Comparison of ENCODE assay signal across 9 cellular contexts in the genomic region with DNA sequence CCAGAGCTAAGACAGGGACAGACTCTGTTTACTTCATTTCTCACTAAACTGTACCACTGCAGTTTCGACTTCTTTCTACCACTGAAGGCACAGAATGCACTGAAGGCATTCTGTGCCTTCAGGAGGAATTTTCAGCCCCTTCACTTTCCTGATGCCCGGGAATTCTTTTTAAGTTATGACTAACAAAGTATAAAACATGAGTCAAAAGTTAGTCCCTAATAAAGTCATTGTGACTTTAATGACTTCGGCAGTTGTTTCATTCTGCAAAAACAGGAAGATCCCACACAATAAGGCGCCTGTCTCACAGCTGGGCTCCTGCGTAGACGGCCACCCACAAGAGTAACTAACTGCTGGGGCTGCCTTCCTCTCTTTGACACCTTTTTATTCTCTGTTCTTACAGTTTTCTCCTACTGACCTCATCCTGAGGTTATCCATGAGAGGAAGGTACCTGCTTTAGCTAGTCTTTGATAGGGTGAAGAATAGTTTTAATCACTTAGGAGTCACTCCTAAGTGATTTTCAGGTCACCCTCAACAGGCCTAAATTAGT.
A peak's percentile ranks its signal among the peaks of the same experiment; 100 is the strongest.
DNase-seq lines count a peak whose midpoint lies in the region; ATAC-seq and TF ChIP-seq lines count a peak whose summit lies in the region.
"Had no signal": no experiment of that assay in that cellular context is flagged by ENCODE, and none has a peak within 500 bp of the region (broad histone marks: within the 10 kb centered on the region; RNA-seq: fewer than 3 reads in every experiment).

No MANE protein-coding gene starts in this region.

- ATAC-seq in GM21737 (IDR thresholded peaks at IDR 0.05; ENCODE audit: unreplicated experiment): peak; percentile 66
- ATAC-seq in activated T-helper 17 cell treated with anti-CD3 and anti-CD28 coated beads, Interleukin-2, amount 50 U/mL, for 72 hours (replicated peaks): peak; percentile 66
- ATAC-seq: K562 had no signal

- TF ChIP-seq POLR2A in stomach (IDR thresholded peaks at IDR 0.05): no peak

- TF ChIP-seq EP300 in stomach (IDR thresholded peaks at IDR 0.05): no peak

- DNase-seq in GDM1 (lab: John Stamatoyannopoulos, UW): peak; percentile 69
- peak; percentile 41 for DNase-seq in KG1 (lab: John Stamatoyannopoulos, UW)
- DNase-seq in inferior parietal cortex (ENCODE audit: extremely low spot score): peak; percentile 55
- peak; percentile 47 for DNase-seq in stomach
- no peak for DNase-seq in cerebellum (ENCODE audit: low spot score)
- no peak for DNase-seq in NCI-H2196 treated with DMSO at 0.1 percent for 48 hours (lab: John Stamatoyannopoulos, UW; ENCODE audit: unreplicated experiment)

- H3K36me3 ChIP-seq in stomach: no peaks in the 10 kb centered on the region

- WGBS in stomach, 5 donors: 41 to 62% (median 48%) methylated on average over 6 of the region's 6 CpGs

- peak overlapping the region; percentile 78 for H3K4me3 Mint-ChIP-seq in activated T-helper 17 cell treated with anti-CD3 and anti-CD28 coated beads, Interleukin-2, amount 50 U/mL, for 72 hours

- TF ChIP-seq CTCF in stomach (IDR thresholded peaks at IDR 0.05): no peak

- peaks cover 5% of the 10 kb centered on the region for H3K9me3 Mint-ChIP-seq in activated T-helper 17 cell treated with anti-CD3 and anti-CD28 coated beads, Interleukin-2, amount 50 U/mL, for 72 hours

- H3K4me3 ChIP-seq in stomach: no peak overlapping the region
- H3K4me3 ChIP-seq: K562 had no signal

- H3K4me1 ChIP-seq in stomach: peaks cover 5 to 61% (median 36%) of the 10 kb centered on the region in 4 donors

- peaks cover 82% of the 10 kb centered on the region for H3K4me1 Mint-ChIP-seq in activated T-helper 17 cell treated with anti-CD3 and anti-CD28 coated beads, Interleukin-2, amount 50 U/mL, for 72 hours

- no peaks in the 10 kb centered on the region for H3K9me3 ChIP-seq in stomach

- H3K27ac Mint-ChIP-seq in activated T-helper 17 cell treated with anti-CD3 and anti-CD28 coated beads, Interleukin-2, amount 50 U/mL, for 72 hours: peak overlapping the region; percentile 99

- H3K36me3 Mint-ChIP-seq in activated T-helper 17 cell treated with anti-CD3 and anti-CD28 coated beads, Interleukin-2, amount 50 U/mL, for 72 hours (ENCODE audit: low read depth): peaks cover 98% of the 10 kb centered on the region

- H3K27me3 Mint-ChIP-seq in activated T-helper 17 cell treated with anti-CD3 and anti-CD28 coated beads, Interleukin-2, amount 50 U/mL, for 72 hours: no peaks in the 10 kb centered on the region

- intact Hi-C loops in stomach (cut with DNase I; ENCODE audit: low total_unique reads): no loop called here

- H3K27me3 ChIP-seq in stomach: no peaks in the 10 kb centered on the region

- H3K27ac ChIP-seq in stomach: peak overlapping the region in 4 of 5 donors; percentile 23 to 70 (median 42)

Comparison
In these comparisons a context has a peak if more than half of its experiments do, and no peak if none do; other contexts are left out.
1. DNase-seq: peak in GDM1 (single experiment), KG1 (single experiment), inferior parietal cortex (single experiment) and stomach (single experiment); none in cerebellum (single experiment) and NCI-H2196 treated with DMSO at 0.1 percent for 48 hours (single experiment).